Comparison of ENCODE assay signal across 14 cellular contexts in genomic region chr17:2562162-2562858, GRCh38. TPM values are rescaled to one million over a fixed set of nuclear protein-coding genes. Genes with fewer than 3 reads are reported as not detected.
DNase-seq lines count a peak whose midpoint lies in the region; ATAC-seq and TF ChIP-seq lines count a peak whose summit lies in the region.
"Had no signal": no experiment of that assay in that cellular context is flagged by ENCODE, and none has a peak within 500 bp of the region (broad histone marks: within the 10 kb centered on the region; RNA-seq: fewer than 3 reads in every experiment).

No MANE protein-coding gene starts in this region.

- no peak overlapping the region for H3K4me3 ChIP-seq in breast epithelium
- H3K4me3 ChIP-seq: BLaER1 had no signal

- H3K36me3 ChIP-seq in breast epithelium = no peaks in the 10 kb centered on the region
- H3K36me3 ChIP-seq: BLaER1 had no signal

- no peak for TF ChIP-seq POLR2A in breast epithelium (IDR thresholded peaks at IDR 0.05)
- no peak for TF ChIP-seq POLR2A in GM18505 (IDR thresholded peaks at IDR 0.05; ENCODE audit: borderline replicate concordance, extremely low read depth, insufficient read depth, insufficient read length)

- intact Hi-C loops in MCF 10A (cut with micrococcal nuclease) = no loop called here
- intact Hi-C loops in breast epithelium (cut with DNase I; ENCODE audit: low total_unique reads) = no loop called here

- H3K27ac ChIP-seq in breast epithelium = no peak overlapping the region
- H3K27ac ChIP-seq: BLaER1 had no signal

- no peaks in the 10 kb centered on the region for H3K27me3 ChIP-seq in breast epithelium
- H3K27me3 ChIP-seq: BLaER1 had no signal

- POLR2A ChIA-PET in MCF 10A (lab: Yijun Ruan, JAX) = interaction anchor here (0.6 to 6.8 kb wide), 7 partner anchors 9 to 988 kb away, joined by 3 to 66 read pairs (median 3); partner anchors contain the start of genes METTL16 and PAFAH1B1

- H3K4me3 Mint-ChIP-seq in MCF 10A (ENCODE audit: unreplicated experiment) = no peak overlapping the region
- H3K4me3 Mint-ChIP-seq in glutamatergic neuron (ENCODE audit: unreplicated experiment) = peak overlapping the region; percentile 11

- no peak for DNase-seq in MCF 10A (ENCODE audit: unreplicated experiment)
- DNase-seq in breast epithelium (ENCODE audit: low spot score in 2 of 2) = no peak
- no peak for DNase-seq in activated naive CD4-positive, alpha-beta T cell treated with anti-CD3 and anti-CD28 coated beads, Interleukin-2, amount 50 U/mL, for 72 hours (ENCODE audit: low spot score in 2 of 2)
- no peak for DNase-seq in glutamatergic neuron
- DNase-seq in HuH-7.5 (ENCODE audit: low spot score) = no peak
- DNase-seq: GOT3, Kasumi-1, NCI-H1417, NCI-H2029, NCI-H510A had no signal

- CTCF ChIA-PET in MCF 10A (lab: Yijun Ruan, JAX) = interaction anchor here (0.6 kb wide), 1 partner anchor 93 kb away, joined by 3 read pairs; no protein-coding TSS in a partner anchor

- H3K27ac Mint-ChIP-seq in MCF 10A (ENCODE audit: low read depth, unreplicated experiment) (peak overlapping the region; percentile 49), glutamatergic neuron (ENCODE audit: unreplicated experiment) (no peak overlapping the region)
- no peak overlapping the region for H3K27ac Mint-ChIP-seq in activated naive CD4-positive, alpha-beta T cell treated with anti-CD3 and anti-CD28 coated beads, Interleukin-2, amount 50 U/mL, for 72 hours

- peaks cover 18% of the 10 kb centered on the region for H3K4me1 Mint-ChIP-seq in MCF 10A (ENCODE audit: insufficient read depth, unreplicated experiment)
- H3K4me1 Mint-ChIP-seq in glutamatergic neuron (ENCODE audit: low read depth, unreplicated experiment) = peaks cover 4% of the 10 kb centered on the region

- H3K9me3 ChIP-seq in breast epithelium = peaks cover 0 to 6% of the 10 kb centered on the region in 2 donors

- TF ChIP-seq CTCF in MCF 10A (IDR thresholded peaks at IDR 0.05; ENCODE audit: unreplicated experiment) (no peak), breast epithelium (IDR thresholded peaks at IDR 0.05) (no peak), glutamatergic neuron (IDR thresholded peaks at IDR 0.05; ENCODE audit: partially characterized antibody, unreplicated experiment) (no peak)

- peaks cover 4% of the 10 kb centered on the region for H3K36me3 Mint-ChIP-seq in MCF 10A (ENCODE audit: insufficient read depth, unreplicated experiment)
- no peaks in the 10 kb centered on the region for H3K36me3 Mint-ChIP-seq in activated naive CD4-positive, alpha-beta T cell treated with anti-CD3 and anti-CD28 coated beads, Interleukin-2, amount 50 U/mL, for 72 hours
- H3K36me3 Mint-ChIP-seq in glutamatergic neuron (ENCODE audit: unreplicated experiment) = peaks cover 9% of the 10 kb centered on the region

- ATAC-seq in activated naive CD4-positive, alpha-beta T cell treated with anti-CD3 and anti-CD28 coated beads, Interleukin-2, amount 50 U/mL, for 72 hours = peak; percentile 40 to 56
- no peak for ATAC-seq in HG03025 (IDR thresholded peaks at IDR 0.05; ENCODE audit: low FRiP score, unreplicated experiment)
- ATAC-seq in GM18505 (IDR thresholded peaks at IDR 0.05; ENCODE audit: unreplicated experiment) = no peak
- ATAC-seq: Panc1 had no signal

- H3K4me1 ChIP-seq in breast epithelium = no peaks in the 10 kb centered on the region
- H3K4me1 ChIP-seq: BLaER1 had no signal

- peaks cover 11% of the 10 kb centered on the region for H3K9me3 Mint-ChIP-seq in MCF 10A (ENCODE audit: unreplicated experiment)
- H3K9me3 Mint-ChIP-seq in activated naive CD4-positive, alpha-beta T cell treated with anti-CD3 and anti-CD28 coated beads, Interleukin-2, amount 50 U/mL, for 72 hours = no peaks in the 10 kb centered on the region
- H3K9me3 Mint-ChIP-seq in glutamatergic neuron (ENCODE audit: unreplicated experiment) = peaks cover 10% of the 10 kb centered on the region

- BruUV-seq in MCF 10A (replicated peaks; lab: Mats Ljungman, UMichigan) = no TSS peak

- H3K27me3 Mint-ChIP-seq in MCF 10A (ENCODE audit: insufficient read depth, unreplicated experiment) (no peaks in the 10 kb centered on the region), glutamatergic neuron (ENCODE audit: unreplicated experiment) (no peaks in the 10 kb centered on the region)

RNA-seq across cellular contexts. Expression of gene PAFAH1B1, which starts 31.1 kb away (rescaled TPM):
- total RNA-seq in MCF 10A (2022) (170 and 192 TPM in 2 replicates), breast epithelium (100 to 1,000 TPM in 2 of 3 donors, 10 to 100 TPM in 1; 99.5 to 134 (median 119) TPM), glutamatergic neuron (ENCODE audit: unreplicated experiment) (296 TPM)
- 100 to 1,000 TPM; 170 to 190 TPM for total RNA-seq in activated naive CD4-positive, alpha-beta T cell treated with anti-CD3 and anti-CD28 coated beads, Interleukin-2, amount 50 U/mL, for 72 hours

RNA-seq across cellular contexts. Expression of gene METTL16, which starts 50.6 kb away (rescaled TPM):
- total RNA-seq in MCF 10A (2022) (37.6 and 41.4 TPM in 2 replicates), breast epithelium (10 to 100 TPM; 25.6 to 46.4 (median 26.9) TPM), glutamatergic neuron (ENCODE audit: unreplicated experiment) (22.6 TPM)
- total RNA-seq in activated naive CD4-positive, alpha-beta T cell treated with anti-CD3 and anti-CD28 coated beads, Interleukin-2, amount 50 U/mL, for 72 hours = 10 to 100 TPM; 41.3 to 50.7 TPM

Comparison
In these comparisons a context has a peak if more than half of its experiments do, and no peak if none do; other contexts are left out.
1. ATAC-seq: peak in activated naive CD4-positive, alpha-beta T cell treated with anti-CD3 and anti-CD28 coated beads, Interleukin-2, amount 50 U/mL, for 72 hours (2 of 2); none in HG03025 (single experiment) and GM18505 (single experiment).